Comparison of ENCODE assay signal across 1 cellular context in genomic region chr4:170428929-170429328, GRCh38.
TF ChIP-seq lines count a peak whose summit lies in the region.

No MANE protein-coding gene starts in this region.

TF ChIP-seq in GM23338, 12 proteins besides CTCF, POLR2A, EP300 and RAD21 (continued from another document):
- TF ChIP-seq ZNF462 (CRISPR knock-in tag; IDR thresholded peaks at IDR 0.05), result no peak
- no peak for TF ChIP-seq EZH2 (IDR thresholded peaks at IDR 0.05; ENCODE audit: low read depth, unreplicated experiment)
- TF ChIP-seq NANOG (IDR thresholded peaks at IDR 0.05; ENCODE audit: borderline replicate concordance), result no peak
- TF ChIP-seq POLR2AphosphoS5 (IDR thresholded peaks at IDR 0.05; ENCODE audit: low read depth), result no peak
- TF ChIP-seq CREB1 (CRISPR knock-in tag; IDR thresholded peaks at IDR 0.05; ENCODE audit: low read depth), result no peak
- no peak for TF ChIP-seq ETS1 (IDR thresholded peaks at IDR 0.05)
- TF ChIP-seq JUNB (IDR thresholded peaks at IDR 0.05; ENCODE audit: unreplicated experiment), result no peak
- TF ChIP-seq ZNF114 (CRISPR knock-in tag; IDR thresholded peaks at IDR 0.05), result no peak
